22 cellular contexts compared by ENCODE assay signal in the genomic region with DNA sequence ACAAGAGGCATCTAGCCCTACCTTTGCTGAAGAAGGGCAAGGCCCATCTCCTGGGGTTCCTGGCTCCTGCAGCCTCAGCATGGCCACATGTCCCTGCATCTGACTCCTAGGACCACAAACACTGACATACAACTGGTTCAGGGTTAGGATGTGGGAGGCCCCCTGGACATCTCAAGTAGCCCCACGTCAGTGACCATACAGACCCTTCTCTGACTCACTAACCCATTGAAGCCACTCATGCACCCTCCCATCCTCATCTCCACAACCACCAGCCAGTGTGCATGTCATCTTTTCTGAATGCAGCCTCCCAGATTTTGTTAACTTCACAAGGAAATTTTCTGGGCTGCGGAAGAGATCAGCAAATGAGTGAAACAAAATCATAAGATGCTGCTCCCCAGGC. TPM values are rescaled to one million over a fixed set of nuclear protein-coding genes. Genes with fewer than 3 reads are reported as not detected.
DNase-seq lines count a peak whose midpoint lies in the region; ATAC-seq and TF ChIP-seq lines count a peak whose summit lies in the region.
"Had no signal": no experiment of that assay in that cellular context is flagged by ENCODE, and none has a peak within 500 bp of the region (broad histone marks: within the 10 kb centered on the region; RNA-seq: fewer than 3 reads in every experiment).

No MANE protein-coding gene starts in this region.

- intact Hi-C loops in CD14-positive monocyte (cut with micrococcal nuclease) = loop anchor here (10.0 kb wide), 5 partner anchors 93 to 1287 kb away; a partner anchor contains a TSS
- intact Hi-C loops in colonic mucosa (cut with DNase I) = loop anchor here (5.0 to 10.0 kb wide), 2 partner anchors 95 to 203 kb away; no protein-coding TSS in a partner anchor
- intact Hi-C loops in transverse colon (cut with DNase I; ENCODE audit: low total_unique reads) = loop anchor here (5.0 to 10.0 kb wide), 2 partner anchors 93 to 205 kb away; no protein-coding TSS in a partner anchor

- in situ Hi-C loops in transverse colon (cut with MboI; ENCODE audit: low pct_ligation_motif_present in 1 of 4, low pct_unique_long_range_greater_than_20kb in 1 of 4, low sequenced_read_pairs in 3 of 4) = loop anchor here in 2 of 4 donors (10.0 to 25.0 kb wide), 2 partner anchors 73 to 205 kb away; a partner anchor contains a TSS

- no peak overlapping the region for H3K9ac ChIP-seq in colonic mucosa (ENCODE audit: low read depth in 2 of 2, low read length in 2 of 2)
- H3K9ac ChIP-seq: GM23248, KMS-11 had no signal

- H3K4me1 Mint-ChIP-seq in CD14-positive monocyte = peaks cover 91% of the 10 kb centered on the region

- no peaks in the 10 kb centered on the region for H3K9me3 ChIP-seq in colonic mucosa
- no peaks in the 10 kb centered on the region for H3K9me3 ChIP-seq in muscle layer of duodenum (ENCODE audit: control insufficient read depth in 1 of 2, low read length in 2 of 2)
- H3K9me3 ChIP-seq in transverse colon = no peaks in the 10 kb centered on the region
- H3K9me3 ChIP-seq in WERI-Rb-1 (ENCODE audit: severe bottlenecking) = no peaks in the 10 kb centered on the region
- H3K9me3 ChIP-seq: BE2C, HAP-1 had no signal

- H3K9me3 Mint-ChIP-seq in CD14-positive monocyte = no peaks in the 10 kb centered on the region

- H3K4me1 ChIP-seq in colonic mucosa (peaks cover 4% of the 10 kb centered on the region), muscle layer of duodenum (ENCODE audit: control insufficient read depth in 1 of 2, insufficient read depth in 2 of 2, low read length in 2 of 2) (peaks cover 11 to 25% of the 10 kb centered on the region in 2 donors), transverse colon (peaks cover 14 to 73% (median 37%) of the 10 kb centered on the region in 4 donors)
- H3K4me1 ChIP-seq: HAP-1 had no signal

- H3K27me3 ChIP-seq in colonic mucosa (no peaks in the 10 kb centered on the region), muscle layer of duodenum (ENCODE audit: low read depth, low read length) (no peaks in the 10 kb centered on the region), transverse colon (no peaks in the 10 kb centered on the region), WERI-Rb-1 (ENCODE audit: insufficient read depth, low read depth, severe bottlenecking) (no peaks in the 10 kb centered on the region)
- H3K27me3 ChIP-seq: BE2C had no signal

- DNase-seq in CD14-positive monocyte (ENCODE audit: low spot score) (no peak), colonic mucosa (no peak), transverse colon (no peak), WERI-Rb-1 (no peak)
- DNase-seq: BE2C; CD4-positive, alpha-beta memory T cell; DMS153; GM23248; NCI-H1417 treated with DMSO at 0.1 percent for 48 hours; NCI-H187 treated with DMSO at 0.1 percent for 48 hours; NCI-H226; NCI-H524 treated with DMSO at 0.1 percent for 48 hours; PC-3; SIG-M5 had no signal

- H3K27ac ChIP-seq in colonic mucosa (peak overlapping the region; percentile 56), muscle layer of duodenum (ENCODE audit: low read length) (peak overlapping the region; percentile 32), transverse colon (peak overlapping the region; percentile 64 to 87 (median 84)), WERI-Rb-1 (no peak overlapping the region)
- H3K27ac ChIP-seq: GM23248, KMS-11, RWPE1 had no signal

- peaks cover 0 to 6% (median 2%) of the 10 kb centered on the region in 3 donors for H3K27me3 Mint-ChIP-seq in CD14-positive monocyte (ENCODE audit: low read depth in 3 of 3)

- TF ChIP-seq EP300 in transverse colon (IDR thresholded peaks at IDR 0.05; ENCODE audit: low read depth) = no peak

- TF ChIP-seq CTCF in CD14-positive monocyte (IDR thresholded peaks at IDR 0.05) = no peak
- no peak for TF ChIP-seq CTCF in colonic mucosa (IDR thresholded peaks at IDR 0.05)
- no peak for TF ChIP-seq CTCF in transverse colon (IDR thresholded peaks at IDR 0.05)
- no peak for TF ChIP-seq CTCF in WERI-Rb-1 (IDR thresholded peaks at IDR 0.05; ENCODE audit: low read depth, low read length)

- no peak for TF ChIP-seq POLR2A in transverse colon (IDR thresholded peaks at IDR 0.05)

- H3K36me3 ChIP-seq in colonic mucosa (no peaks in the 10 kb centered on the region), muscle layer of duodenum (ENCODE audit: control insufficient read depth in 1 of 2, insufficient read depth in 2 of 2, low read length in 2 of 2) (no peaks in the 10 kb centered on the region), transverse colon (no peaks in the 10 kb centered on the region), WERI-Rb-1 (no peaks in the 10 kb centered on the region)
- H3K36me3 ChIP-seq: BE2C, HAP-1 had no signal

- H3K4me3 ChIP-seq in colonic mucosa (no peak overlapping the region), muscle layer of duodenum (ENCODE audit: low read depth in 1 of 2, low read length in 2 of 2) (no peak overlapping the region), transverse colon (no peak overlapping the region), WERI-Rb-1 (ENCODE audit: low read depth, low read length) (no peak overlapping the region)
- H3K4me3 ChIP-seq: GM23248, HAP-1 had no signal

- peak overlapping the region in 6 of 7 donors; percentile 54 to 96 (median 92) for H3K27ac Mint-ChIP-seq in CD14-positive monocyte

- no peak overlapping the region for H3K4me3 Mint-ChIP-seq in CD14-positive monocyte
- H3K4me3 Mint-ChIP-seq: CD4-positive, alpha-beta memory T cell had no signal

- ATAC-seq in GM21786 (IDR thresholded peaks at IDR 0.05; ENCODE audit: unreplicated experiment) (no peak), HG03196 (IDR thresholded peaks at IDR 0.05; ENCODE audit: unreplicated experiment) (no peak)
- ATAC-seq: PC-3, SK-N-SH treated with all-trans-retinoic acid at 6 μM for 48 hours had no signal

- 68 to 83% methylated on average over 1 to 2 of the region's 2 CpGs for WGBS in transverse colon (ENCODE audit: low coverage in 1 of 2), 2 donors

- H3K36me3 Mint-ChIP-seq in CD14-positive monocyte = peaks cover 12 to 17% of the 10 kb centered on the region in 2 donors
- H3K36me3 Mint-ChIP-seq: CD4-positive, alpha-beta memory T cell had no signal

RNA-seq across cellular contexts. Expression of a gene that starts 18.2 kb away (rescaled TPM):
- 1,000 to 10,000 TPM in 1 of 2 donors, 10 to 100 TPM in 1; 30.6 to 1,279 TPM for polyA plus RNA-seq in CD14-positive monocyte
- 100 to 1,000 TPM; 154 to 256 TPM for total RNA-seq in colonic mucosa
- total RNA-seq in transverse colon = 100 to 1,000 TPM in 3 of 4 donors, 10 to 100 TPM in 1; 30.4 to 369 (median 224) TPM
- total RNA-seq: GM23248, M059J, PC-3 had no signal
- polyA plus RNA-seq: CD4-positive, alpha-beta memory T cell; GM23248 had no signal

RNA-seq across cellular contexts. Expression of a gene that starts 18.6 kb away (rescaled TPM):
- polyA plus RNA-seq in CD14-positive monocyte = 100 to 1,000 TPM in 1 of 2 donors, 10 to 100 TPM in 1; 14.1 to 285 TPM
- 100 to 1,000 TPM; 130 to 170 TPM for total RNA-seq in colonic mucosa
- total RNA-seq in transverse colon = 100 to 1,000 TPM in 3 of 4 donors, 10 to 100 TPM in 1; 44.6 to 210 (median 171) TPM
- total RNA-seq: GM23248, PC-3 had no signal
- polyA plus RNA-seq: GM23248 had no signal

RNA-seq across cellular contexts. Expression of a gene that starts 44.7 kb away (rescaled TPM):
- polyA plus RNA-seq in CD14-positive monocyte = 10 to 100 TPM; 14.4 to 17.1 TPM
- total RNA-seq in colonic mucosa (1 to 10 TPM; 2.5 to 5.2 TPM), transverse colon (10 to 100 TPM in 2 of 4 donors, 1 to 10 TPM in 2; 2.6 to 15.7 (median 11.2) TPM)
- total RNA-seq: GM23248, M059J, PC-3 had no signal
- polyA plus RNA-seq: GM23248 had no signal
